22 cellular contexts compared by ENCODE assay signal in the genomic region with DNA sequence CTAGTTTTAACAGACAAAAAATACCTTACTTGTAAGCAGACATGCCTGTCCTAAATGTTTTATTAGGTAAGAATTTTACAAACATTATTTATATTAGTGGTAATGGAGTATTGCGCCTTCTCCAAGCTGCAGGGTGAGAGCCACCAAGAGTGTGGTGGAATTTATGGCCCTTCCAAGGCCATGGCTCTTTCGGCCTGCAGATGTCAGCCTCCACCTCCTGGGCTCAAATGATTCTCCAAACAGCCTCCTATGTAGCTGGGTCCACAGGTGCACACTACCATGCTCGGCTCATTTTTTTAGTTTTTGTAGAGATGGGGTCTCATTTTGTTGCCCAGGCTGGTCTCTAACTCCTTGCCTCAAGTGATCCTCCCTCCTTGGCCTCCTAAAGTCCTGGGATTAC. TPM values are rescaled to one million over a fixed set of nuclear protein-coding genes. Genes with fewer than 3 reads are reported as not detected.
DNase-seq lines count a peak whose midpoint lies in the region; ATAC-seq and TF ChIP-seq lines count a peak whose summit lies in the region.
"Had no signal": no experiment of that assay in that cellular context is flagged by ENCODE, and none has a peak within 500 bp of the region (broad histone marks: within the 10 kb centered on the region; RNA-seq: fewer than 3 reads in every experiment).

No MANE protein-coding gene starts in this region.

- no peak overlapping the region for H2BK15ac ChIP-seq in mesendoderm (replicated peaks; ENCODE audit: low read depth)

- no peak overlapping the region for H3K23ac ChIP-seq in mesendoderm (ENCODE audit: low read length)

- no peaks in the 10 kb centered on the region for H3K27me3 ChIP-seq in heart right ventricle
- no peaks in the 10 kb centered on the region for H3K27me3 ChIP-seq in heart left ventricle
- H3K27me3 ChIP-seq in mesendoderm (ENCODE audit: insufficient read depth, low read length, poor library complexity) = no peaks in the 10 kb centered on the region
- H3K27me3 ChIP-seq: SJSA1 had no signal

- peaks cover 10 to 25% of the 10 kb centered on the region in 2 donors for H3K36me3 Mint-ChIP-seq in activated naive CD4-positive, alpha-beta T cell treated with anti-CD3 and anti-CD28 coated beads, Interleukin-2, amount 50 U/mL, for 72 hours

- no peak overlapping the region for H4K8ac ChIP-seq in mesendoderm (ENCODE audit: low read depth, low read length)

- DNase-seq in heart right ventricle (no peak), heart left ventricle (no peak), astrocyte of the spinal cord (ENCODE audit: low read depth, low spot score) (no peak), mesendoderm (peak; percentile 44), ureter (ENCODE audit: low spot score) (no peak), hippocampal formation (lab: John Stamatoyannopoulos, UW) (no peak)
- no peak for DNase-seq in activated naive CD4-positive, alpha-beta T cell treated with anti-CD3 and anti-CD28 coated beads, Interleukin-2, amount 50 U/mL, for 72 hours (ENCODE audit: low spot score in 2 of 2)
- DNase-seq: activated CD4-positive, CD25-positive, alpha-beta regulatory T cell; activated naive CD4-positive, alpha-beta T cell treated with anti-CD3 and anti-CD28 coated beads for 36 hours; activated T-cell treated with anti-CD3 and anti-CD28 coated beads, Interleukin-2, amount 50 U/mL, for 4 hours; caudate nucleus; CD4-positive, CD25-positive, alpha-beta regulatory T cell; erythroblast; HCEC 1CT; midbrain; NCI-H1417 treated with DMSO at 0.1 percent for 48 hours; NCI-H2171; NCI-H526 treated with DMSO at 0.1 percent for 48 hours; nephron progenitor cell; stimulated activated naive CD4-positive, alpha-beta T cell had no signal

- H3K27ac ChIP-seq in heart right ventricle (no peak overlapping the region), heart left ventricle (no peak overlapping the region), mesendoderm (ENCODE audit: low read depth, low read length) (no peak overlapping the region)
- H3K27ac ChIP-seq: SJSA1 had no signal

- H3K79me1 ChIP-seq in mesendoderm (ENCODE audit: low read length) = no peaks in the 10 kb centered on the region

- TF ChIP-seq RAD21 in Ishikawa (IDR thresholded peaks at IDR 0.05; ENCODE audit: low read depth) = peak; percentile 26; the same call in 1 of the 2 replicates

- H3K4me1 ChIP-seq in heart right ventricle (peaks cover 0 to 7% (median 0%) of the 10 kb centered on the region in 9 donors), heart left ventricle (peaks cover 0 to 7% (median 0%) of the 10 kb centered on the region in 12 donors), mesendoderm (ENCODE audit: control insufficient read depth, low read depth, low read length) (no peaks in the 10 kb centered on the region)
- H3K4me1 ChIP-seq: SJSA1 had no signal

- no peak overlapping the region for H2BK5ac ChIP-seq in mesendoderm (ENCODE audit: low read length)

- no peak overlapping the region for H2AK5ac ChIP-seq in mesendoderm (ENCODE audit: low read length)

- H3K4me2 ChIP-seq in mesendoderm (ENCODE audit: low read length) = no peak overlapping the region

- ATAC-seq in heart right ventricle (no peak), heart left ventricle (no peak)
- no peak for ATAC-seq in activated naive CD4-positive, alpha-beta T cell treated with anti-CD3 and anti-CD28 coated beads, Interleukin-2, amount 50 U/mL, for 72 hours
- ATAC-seq: activated T-cell treated with anti-CD3 and anti-CD28 coated beads, Interleukin-2, amount 50 U/mL, for 4 hours had no signal

- 92 to 98% methylated on average over 3 of the region's 3 CpGs for WGBS in heart right ventricle, 2 donors
- 88 to 98% (median 96%) methylated on average over 3 of the region's 3 CpGs for WGBS in heart left ventricle, 4 donors
- WGBS in mesendoderm (ENCODE audit: extremely low coverage, insufficient coverage, low lambda C conversion rate) = no CpG with 5 or more reads among the region's 3 CpGs

- no peak overlapping the region for H3K4me3 ChIP-seq in heart right ventricle
- H3K4me3 ChIP-seq in heart left ventricle = no peak overlapping the region
- H3K4me3 ChIP-seq in astrocyte of the spinal cord (ENCODE audit: low read depth, low read length) = no peak overlapping the region
- H3K4me3 ChIP-seq in mesendoderm (ENCODE audit: low read length) = no peak overlapping the region
- H3K4me3 ChIP-seq: SJSA1 had no signal

- H3K9me3 Mint-ChIP-seq in activated naive CD4-positive, alpha-beta T cell treated with anti-CD3 and anti-CD28 coated beads, Interleukin-2, amount 50 U/mL, for 72 hours = peaks cover 5 to 8% of the 10 kb centered on the region in 2 donors

- no peak overlapping the region for H3K56ac ChIP-seq in mesendoderm (ENCODE audit: low read length)

- no peak overlapping the region for H3K18ac ChIP-seq in mesendoderm (ENCODE audit: low read length)

- no peak overlapping the region for H3K27ac Mint-ChIP-seq in activated naive CD4-positive, alpha-beta T cell treated with anti-CD3 and anti-CD28 coated beads, Interleukin-2, amount 50 U/mL, for 72 hours
- H3K27ac Mint-ChIP-seq: activated naive CD4-positive, alpha-beta T cell treated with anti-CD3 and anti-CD28 coated beads for 36 hours; CD4-positive, CD25-positive, alpha-beta regulatory T cell; nephron progenitor cell had no signal

- TF ChIP-seq CTCF in heart right ventricle (IDR thresholded peaks at IDR 0.05) = peak in 7 of 9 donors; percentile 8 to 34 (median 25)
- peak in 3 of 12 donors; percentile 11 to 34 (median 22) for TF ChIP-seq CTCF in heart left ventricle (IDR thresholded peaks at IDR 0.05)
- TF ChIP-seq CTCF in astrocyte of the spinal cord (IDR thresholded peaks at IDR 0.05; ENCODE audit: low read depth, low read length) = peak; percentile 6

- no peak overlapping the region for H3K4ac ChIP-seq in mesendoderm (ENCODE audit: low read depth, low read length)

- intact Hi-C loops in heart right ventricle (cut with DNase I) (loop anchor here in 1 of 10 donors (10.0 kb wide), 1 partner anchor 68 kb away; no protein-coding TSS in a partner anchor), heart left ventricle (cut with DNase I) (loop anchor here in 1 of 10 donors (5.0 kb wide), 1 partner anchor 71 kb away; no protein-coding TSS in a partner anchor)

- in situ Hi-C loops in astrocyte of the spinal cord (cut with HindIII; ENCODE audit: low sequenced_read_pairs) = no loop called here

- no peak overlapping the region for H2BK120ac ChIP-seq in mesendoderm (ENCODE audit: low read depth, low read length)

- H3K9me3 ChIP-seq in heart right ventricle (peaks cover 0 to 20% (median 3%) of the 10 kb centered on the region in 11 donors), heart left ventricle (peaks cover 0 to 18% (median 7%) of the 10 kb centered on the region in 12 donors)

- H4K5ac ChIP-seq in mesendoderm (ENCODE audit: low read length) = no peak overlapping the region

- H3K36me3 ChIP-seq in heart right ventricle (peaks cover 0 to 4% (median 0%) of the 10 kb centered on the region in 9 donors), heart left ventricle (peaks cover 0 to 9% (median 0%) of the 10 kb centered on the region in 9 donors), mesendoderm (ENCODE audit: control insufficient read depth, insufficient read depth, low read length) (no peaks in the 10 kb centered on the region)

- no peaks in the 10 kb centered on the region for H3K79me2 ChIP-seq in mesendoderm (ENCODE audit: control insufficient read depth, insufficient read depth, low read length)

- TF ChIP-seq POLR2A in heart left ventricle (IDR thresholded peaks at IDR 0.05) = no peak

- TF ChIP-seq EP300 in Ishikawa (IDR thresholded peaks at IDR 0.05; ENCODE audit: borderline replicate concordance) = no peak

- no peak overlapping the region for H3K9ac ChIP-seq in mesendoderm (ENCODE audit: low read length)

TF ChIP-seq in Ishikawa, 13 proteins besides CTCF, POLR2A, EP300 and RAD21 (continues in another document):
- TF ChIP-seq TCF12 (IDR thresholded peaks at IDR 0.05; ENCODE audit: low read depth) = no peak
- TF ChIP-seq TAF1 (IDR thresholded peaks at IDR 0.05; ENCODE audit: low read depth) = no peak
- TF ChIP-seq, protein P1, sequence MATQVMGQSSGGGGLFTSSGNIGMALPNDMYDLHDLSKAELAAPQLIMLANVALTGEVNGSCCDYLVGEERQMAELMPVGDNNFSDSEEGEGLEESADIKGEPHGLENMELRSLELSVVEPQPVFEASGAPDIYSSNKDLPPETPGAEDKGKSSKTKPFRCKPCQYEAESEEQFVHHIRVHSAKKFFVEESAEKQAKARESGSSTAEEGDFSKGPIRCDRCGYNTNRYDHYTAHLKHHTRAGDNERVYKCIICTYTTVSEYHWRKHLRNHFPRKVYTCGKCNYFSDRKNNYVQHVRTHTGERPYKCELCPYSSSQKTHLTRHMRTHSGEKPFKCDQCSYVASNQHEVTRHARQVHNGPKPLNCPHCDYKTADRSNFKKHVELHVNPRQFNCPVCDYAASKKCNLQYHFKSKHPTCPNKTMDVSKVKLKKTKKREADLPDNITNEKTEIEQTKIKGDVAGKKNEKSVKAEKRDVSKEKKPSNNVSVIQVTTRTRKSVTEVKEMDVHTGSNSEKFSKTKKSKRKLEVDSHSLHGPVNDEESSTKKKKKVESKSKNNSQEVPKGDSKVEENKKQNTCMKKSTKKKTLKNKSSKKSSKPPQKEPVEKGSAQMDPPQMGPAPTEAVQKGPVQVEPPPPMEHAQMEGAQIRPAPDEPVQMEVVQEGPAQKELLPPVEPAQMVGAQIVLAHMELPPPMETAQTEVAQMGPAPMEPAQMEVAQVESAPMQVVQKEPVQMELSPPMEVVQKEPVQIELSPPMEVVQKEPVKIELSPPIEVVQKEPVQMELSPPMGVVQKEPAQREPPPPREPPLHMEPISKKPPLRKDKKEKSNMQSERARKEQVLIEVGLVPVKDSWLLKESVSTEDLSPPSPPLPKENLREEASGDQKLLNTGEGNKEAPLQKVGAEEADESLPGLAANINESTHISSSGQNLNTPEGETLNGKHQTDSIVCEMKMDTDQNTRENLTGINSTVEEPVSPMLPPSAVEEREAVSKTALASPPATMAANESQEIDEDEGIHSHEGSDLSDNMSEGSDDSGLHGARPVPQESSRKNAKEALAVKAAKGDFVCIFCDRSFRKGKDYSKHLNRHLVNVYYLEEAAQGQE (IDR thresholded peaks at IDR 0.05; ENCODE audit: low read depth) = no peak

RNA-seq across cellular contexts. Expression of a gene that starts 56.3 kb away (rescaled TPM):
- total RNA-seq in heart right ventricle (10 to 100 TPM in 2 of 10 donors, 1 to 10 TPM in 8; 4.3 to 14.7 (median 7.4) TPM), heart left ventricle (10 to 100 TPM in 5 of 9 donors, 1 to 10 TPM in 4; 2.0 to 17.2 (median 10.1) TPM), ureter (37.6 TPM)
- polyA plus RNA-seq in heart right ventricle (10 to 100 TPM in 1 of 2 donors, 1 to 10 TPM in 1; 5.8 to 12.9 TPM), heart left ventricle (1 to 10 TPM; 5.8 to 6.4 TPM)
- polyA plus RNA-seq in mesendoderm (2013, experiment 1 of 2) = 56.6 TPM
- 57.4 TPM for polyA plus RNA-seq in mesendoderm (2013, experiment 2 of 2)
- total RNA-seq in activated naive CD4-positive, alpha-beta T cell treated with anti-CD3 and anti-CD28 coated beads, Interleukin-2, amount 50 U/mL, for 72 hours = 10 to 100 TPM; 45.7 to 74.3 TPM

RNA-seq across cellular contexts. Expression of a gene that starts 56.6 kb away (rescaled TPM):
- total RNA-seq in heart right ventricle (10 to 100 TPM in 1 of 10 donors, 1 to 10 TPM in 9; 4.5 to 10.7 (median 8.1) TPM), heart left ventricle (10 to 100 TPM in 2 of 9 donors, 1 to 10 TPM in 7; 3.4 to 10.7 (median 7.9) TPM), ureter (8.7 TPM)
- polyA plus RNA-seq in heart right ventricle (1 to 10 TPM; 2.3 to 8.5 TPM), heart left ventricle (1 to 10 TPM; 3.2 to 5.4 TPM)
- polyA plus RNA-seq in mesendoderm (2013, experiment 1 of 2) = 3.6 TPM
- polyA plus RNA-seq in mesendoderm (2013, experiment 2 of 2) = 3.3 TPM
- total RNA-seq in activated naive CD4-positive, alpha-beta T cell treated with anti-CD3 and anti-CD28 coated beads, Interleukin-2, amount 50 U/mL, for 72 hours = 10 to 100 TPM in 1 of 2 donors, 1 to 10 TPM in 1; 8.4 to 18.7 TPM
